Comparison of ENCODE assay signal across 19 cellular contexts in the genomic region with DNA sequence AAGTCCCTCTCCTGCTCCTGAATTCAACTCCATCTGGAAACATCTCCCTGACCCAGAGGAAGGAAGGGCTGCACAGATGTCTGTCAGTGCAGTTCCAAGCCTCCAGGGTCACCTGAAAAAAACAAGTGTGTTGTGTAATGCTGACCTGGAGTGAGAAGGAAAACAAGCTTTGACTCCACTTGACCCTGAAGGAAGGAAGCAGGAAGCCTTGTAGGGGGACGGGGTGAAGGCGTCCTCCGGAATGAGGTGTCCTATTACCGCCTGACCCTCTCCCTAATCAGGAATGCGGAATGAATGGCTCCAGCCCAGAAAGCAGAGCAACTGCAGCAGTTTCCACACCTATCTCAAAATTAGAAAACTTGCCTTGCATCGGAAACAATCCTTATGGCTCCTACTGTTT. TPM values are rescaled to one million over a fixed set of nuclear protein-coding genes. Genes with fewer than 3 reads are reported as not detected.
DNase-seq lines count a peak whose midpoint lies in the region; ATAC-seq and TF ChIP-seq lines count a peak whose summit lies in the region.
"Had no signal": no experiment of that assay in that cellular context is flagged by ENCODE, and none has a peak within 500 bp of the region (broad histone marks: within the 10 kb centered on the region; RNA-seq: fewer than 3 reads in every experiment).

No MANE protein-coding gene starts in this region.

- H3K4me1 ChIP-seq in endodermal cell (ENCODE audit: control insufficient read depth, insufficient read depth, low read length) (no peaks in the 10 kb centered on the region), psoas muscle (no peaks in the 10 kb centered on the region)

- no peaks in the 10 kb centered on the region for H3K9me3 Mint-ChIP-seq in endodermal cell
- H3K9me3 Mint-ChIP-seq: activated CD4-positive, alpha-beta memory T cell treated with anti-CD3 and anti-CD28 coated beads for 36 hours; activated T-cell treated with anti-CD3 and anti-CD28 coated beads, Interleukin-2, amount 50 U/mL, for 4 hours; CD8-positive, alpha-beta memory T cell; memory B cell had no signal

- H3K27me3 Mint-ChIP-seq in endodermal cell (ENCODE audit: insufficient read depth), result no peaks in the 10 kb centered on the region

- WGBS in endodermal cell (ENCODE audit: insufficient coverage in 1 of 2, insufficient read length in 1 of 2), 2 experiments, result 71 to 75% methylated on average over 4 to 6 of the region's 6 CpGs
- WGBS in psoas muscle, 3 donors, result 24 to 29% (median 27%) methylated on average over 6 of the region's 6 CpGs

- H3K36me3 ChIP-seq in endodermal cell (ENCODE audit: control insufficient read depth, insufficient read depth, low read length) (no peaks in the 10 kb centered on the region), psoas muscle (ENCODE audit: insufficient read depth in 1 of 2, low read depth in 1 of 2) (no peaks in the 10 kb centered on the region)

- H3K27me3 ChIP-seq in endodermal cell (ENCODE audit: control insufficient read depth, insufficient read depth, low read length, poor library complexity, severe bottlenecking) (no peaks in the 10 kb centered on the region), psoas muscle (ENCODE audit: insufficient read depth in 3 of 3, low read length in 2 of 3) (peaks cover 0 to 10% (median 0%) of the 10 kb centered on the region in 3 donors)

- H3K4me1 Mint-ChIP-seq in endodermal cell, result peaks cover 6% of the 10 kb centered on the region
- H3K4me1 Mint-ChIP-seq: CD8-positive, alpha-beta memory T cell; memory B cell; T-cell had no signal

- no peak overlapping the region for H3K4me3 Mint-ChIP-seq in endodermal cell
- H3K4me3 Mint-ChIP-seq: activated CD4-positive, alpha-beta memory T cell treated with anti-CD3 and anti-CD28 coated beads for 36 hours; activated naive CD8-positive, alpha-beta T cell; activated T-cell treated with anti-CD3 and anti-CD28 coated beads, Interleukin-2, amount 50 U/mL, for 4 hours; CD8-positive, alpha-beta memory T cell; memory B cell; T-cell had no signal

- H3K27ac ChIP-seq in endodermal cell (ENCODE audit: low read depth, low read length), result no peak overlapping the region
- peak overlapping the region; percentile 36 for H3K27ac ChIP-seq in psoas muscle

- peak; percentile 66 for DNase-seq in HT-29 (ENCODE audit: low spot score)
- peak; percentile 72 for DNase-seq in endodermal cell
- DNase-seq in islet precursor cell, result peak; percentile 62
- no peak for DNase-seq in psoas muscle
- DNase-seq in NCI-H146 treated with DMSO at 0.1 percent for 48 hours (lab: John Stamatoyannopoulos, UW; ENCODE audit: unreplicated experiment), result no peak
- DNase-seq in DMS153 (lab: John Stamatoyannopoulos, UW), result no peak
- DNase-seq in stimulated activated CD4-positive, alpha-beta T cell treated with anti-CD3 and anti-CD28 coated beads, Interleukin-1b, Interleukin-23, amount 100 ng/mL, for 48 hours, result no peak
- DNase-seq: activated CD4-positive, alpha-beta memory T cell treated with anti-CD3 and anti-CD28 coated beads for 36 hours; activated T-cell treated with anti-CD3 and anti-CD28 coated beads, Interleukin-2, amount 50 U/mL, for 4 hours; CD8-positive, alpha-beta memory T cell; hypothalamus; NCI-H1436; NCI-H2227 treated with DMSO at 0.1 percent for 48 hours; T-cell had no signal

- intact Hi-C loops in psoas muscle (cut with DNase I), result no loop called here

- H3K36me3 Mint-ChIP-seq in endodermal cell (ENCODE audit: low read depth), result no peaks in the 10 kb centered on the region
- H3K36me3 Mint-ChIP-seq: activated CD4-positive, alpha-beta memory T cell treated with anti-CD3 and anti-CD28 coated beads for 36 hours; activated naive CD8-positive, alpha-beta T cell; CD8-positive, alpha-beta memory T cell; memory B cell; T-cell had no signal

- TF ChIP-seq CTCF in endodermal cell (conservative IDR thresholded peaks at IDR 0.05), result no peak
- no peak for TF ChIP-seq CTCF in psoas muscle (IDR thresholded peaks at IDR 0.05)

- H3K9ac ChIP-seq in endodermal cell (ENCODE audit: extremely low read depth, low read length, poor library complexity, severe bottlenecking), result no peak overlapping the region

- ATAC-seq in psoas muscle (peak in 2 of 4 donors; percentile 17 to 46), HG03457 (IDR thresholded peaks at IDR 0.05; ENCODE audit: unreplicated experiment) (no peak)
- ATAC-seq: activated T-cell treated with anti-CD3 and anti-CD28 coated beads, Interleukin-2, amount 50 U/mL, for 4 hours; T-cell had no signal

- peak overlapping the region; percentile 22 for H3K27ac Mint-ChIP-seq in endodermal cell
- H3K27ac Mint-ChIP-seq: activated CD4-positive, alpha-beta memory T cell treated with anti-CD3 and anti-CD28 coated beads for 36 hours; activated naive CD8-positive, alpha-beta T cell; CD8-positive, alpha-beta memory T cell; memory B cell; T-cell had no signal

- no peaks in the 10 kb centered on the region for H3K9me3 ChIP-seq in endodermal cell (ENCODE audit: control insufficient read depth, low read length)
- H3K9me3 ChIP-seq in psoas muscle, result no peaks in the 10 kb centered on the region

- H3K4me3 ChIP-seq in endodermal cell (ENCODE audit: low read length) (no peak overlapping the region), psoas muscle (no peak overlapping the region)

RNA-seq across cellular contexts. Expression of gene ADGRF5, which starts 13.9 kb away (rescaled TPM):
- total RNA-seq in HT-29 (2014; rRNA removed; shearing (Covaris generic)), result 0.05 TPM in 1 of 2 replicates, not detected in the other
- total RNA-seq in endodermal cell (not detected), psoas muscle (10 to 100 TPM; 18.7 to 58.0 (median 22.4) TPM)
- polyA plus RNA-seq in endodermal cell (2013, experiment 1 of 2), result not detected
- not detected for polyA plus RNA-seq in endodermal cell (2013, experiment 2 of 2)
- 10 to 100 TPM; 14.3 to 23.3 (median 15.0) TPM for polyA plus RNA-seq in psoas muscle
- total RNA-seq: activated CD4-positive, alpha-beta memory T cell treated with anti-CD3 and anti-CD28 coated beads for 36 hours; bronchial epithelial cell; CD8-positive, alpha-beta memory T cell had no signal
- polyA plus RNA-seq: CD8-positive, alpha-beta memory T cell; neural cell had no signal

Comparison
In these comparisons a context has a peak if more than half of its experiments do, and no peak if none do; other contexts are left out.
1. DNase-seq: peak in HT-29 (single experiment), endodermal cell (single experiment) and islet precursor cell (single experiment); none in psoas muscle (0 of 2), NCI-H146 treated with DMSO at 0.1 percent for 48 hours (single experiment), DMS153 (single experiment) and stimulated activated CD4-positive, alpha-beta T cell treated with anti-CD3 and anti-CD28 coated beads, Interleukin-1b, Interleukin-23, amount 100 ng/mL, for 48 hours (single experiment).
2. RNA of gene ADGRF5, which starts 13.9 kb away (total RNA-seq): 18.7 to 58.0 TPM in psoas muscle; not detected in endodermal cell and 0.05 TPM in HT-29; every median in the first group is over 10 times any median in the second.